21 cellular contexts compared by ENCODE assay signal in the genomic region with DNA sequence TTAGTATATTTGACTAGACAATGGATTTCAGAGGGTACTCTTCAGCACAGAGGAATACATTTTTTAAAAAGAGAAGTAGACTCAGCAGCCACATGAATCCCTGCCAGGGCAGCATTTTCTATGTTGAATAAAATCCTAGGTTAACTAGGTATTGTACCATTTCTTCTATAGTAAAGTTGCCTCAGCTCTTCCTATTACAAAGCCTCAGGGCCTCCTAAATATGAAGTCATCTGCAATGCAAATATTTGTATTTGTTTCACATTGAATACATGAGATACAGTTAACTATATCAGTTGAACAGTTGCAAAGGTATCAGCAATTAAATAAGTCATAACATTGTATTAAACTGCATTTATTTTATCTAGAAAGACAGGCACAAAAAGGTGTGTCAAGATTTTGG.
"Had no signal": no experiment of that assay in that cellular context is flagged by ENCODE, and none has a peak within 500 bp of the region (broad histone marks: within the 10 kb centered on the region; RNA-seq: fewer than 3 reads in every experiment).

No MANE protein-coding gene starts in this region.

- DNase-seq: effector memory CD8-positive, alpha-beta T cell; foreskin keratinocyte; left colon; left ventricle myocardium superior; mesendoderm; naive thymus-derived CD4-positive, alpha-beta T cell; nephron progenitor cell; posterior cingulate gyrus; sigmoid colon; stimulated activated CD4-positive, alpha-beta T cell treated with anti-CD3 and anti-CD28 coated beads, Interleukin-2, amount 100 ng/mL, for 24 hours; stimulated activated CD4-positive, alpha-beta T cell treated with anti-CD3 and anti-CD28 coated beads, Interleukin-4, amount 100 ng/mL, for 4 hours; stimulated activated naive CD4-positive, alpha-beta T cell; stomach; substantia nigra; transverse colon had no signal

- H3K4me1 Mint-ChIP-seq: naive thymus-derived CD4-positive, alpha-beta T cell had no signal

- H3K9me3 ChIP-seq: neutrophil had no signal

- H3K36me3 ChIP-seq: neutrophil, sigmoid colon, stomach, thoracic aorta, transverse colon had no signal

- H3K27ac Mint-ChIP-seq: dendritic cell treated with granulocyte-macrophage colony-stimulating factor and Interleukin-4, amounts not matched to agents 40 ng/mL and 50 ng/mL, for 4 days; effector memory CD8-positive, alpha-beta T cell; naive thymus-derived CD4-positive, alpha-beta T cell; nephron progenitor cell had no signal

- ATAC-seq: effector memory CD8-positive, alpha-beta T cell; foreskin keratinocyte; left colon; left ventricle myocardium superior; naive thymus-derived CD4-positive, alpha-beta T cell had no signal

- H3K27ac ChIP-seq: foreskin keratinocyte, neutrophil, sigmoid colon, skin epidermis, stomach, thoracic aorta, transverse colon had no signal

- H3K4me1 ChIP-seq: foreskin keratinocyte had no signal

- H3K27me3 ChIP-seq: neutrophil, sigmoid colon, stomach, transverse colon had no signal

- H3K27me3 Mint-ChIP-seq: dendritic cell treated with granulocyte-macrophage colony-stimulating factor and Interleukin-4, amounts not matched to agents 40 ng/mL and 50 ng/mL, for 4 days had no signal

- H3K4me3 Mint-ChIP-seq: dendritic cell treated with granulocyte-macrophage colony-stimulating factor and Interleukin-4, amounts not matched to agents 40 ng/mL and 50 ng/mL, for 4 days; effector memory CD8-positive, alpha-beta T cell; naive thymus-derived CD4-positive, alpha-beta T cell; nephron progenitor cell had no signal

- H3K4me3 ChIP-seq: lung, sigmoid colon, skin epidermis, stomach, thoracic aorta, transverse colon had no signal

- FAIRE-seq: colon had no signal
